In genomic region chr3:122787872-122788271, GRCh38 we compare ENCODE assay signal across 19 cellular contexts. TPM values are rescaled to one million over a fixed set of nuclear protein-coding genes. Genes with fewer than 3 reads are reported as not detected.
DNase-seq lines count a peak whose midpoint lies in the region; ATAC-seq, FAIRE-seq and TF ChIP-seq lines count a peak whose summit lies in the region.
"Had no signal": no experiment of that assay in that cellular context is flagged by ENCODE, and none has a peak within 500 bp of the region (broad histone marks: within the 10 kb centered on the region; RNA-seq: fewer than 3 reads in every experiment).

No MANE protein-coding gene starts in this region.

- H3K27me3 ChIP-seq in CD4-positive, alpha-beta T cell (ENCODE audit: control insufficient read depth, insufficient read depth, low read length), result no peaks in the 10 kb centered on the region
- H3K27me3 ChIP-seq in GM12878 (replicated peaks in 1 of 2; ENCODE audit: control insufficient read depth in 2 of 2, insufficient read depth in 2 of 2, low read length in 1 of 2) (no peaks in the 10 kb centered on the region), neutrophil (no peaks in the 10 kb centered on the region)

- H3K27me3 Mint-ChIP-seq in CD4-positive, alpha-beta T cell, result no peaks in the 10 kb centered on the region

- H3K9ac ChIP-seq in GM12878 (ENCODE audit: control insufficient read depth, insufficient read depth, low read length), result no peak overlapping the region

- no peak overlapping the region for H2AFZ ChIP-seq in GM12878 (ENCODE audit: control insufficient read depth, low read depth, low read length)

- SMC1A ChIA-PET in GM12878 (lab: Charles Lee; ENCODE audit: uncharacterized antibody, unreplicated experiment), result no interaction called here

- FAIRE-seq in GM12892 (lab: Jason Lieb, UNC), result peak; percentile 57
- FAIRE-seq in GM12878 (lab: Jason Lieb, UNC), result no peak
- no peak for FAIRE-seq in RCC 7860 (lab: Jason Lieb, UNC)
- FAIRE-seq: H1 had no signal

- TF ChIP-seq EP300 in GM12878 (IDR thresholded peaks at IDR 0.05; ENCODE audit: borderline replicate concordance in 1 of 2, control insufficient read depth in 1 of 2, low read depth in 2 of 2, low read length in 2 of 2), result no peak

- no peaks in the 10 kb centered on the region for H3K9me3 ChIP-seq in CD4-positive, alpha-beta T cell (ENCODE audit: control insufficient read depth, low read length)
- H3K9me3 ChIP-seq in GM12878 (replicated peaks; ENCODE audit: control insufficient read depth, insufficient read depth, low read length), result no peaks in the 10 kb centered on the region
- H3K9me3 ChIP-seq in neutrophil, result no peaks in the 10 kb centered on the region

- 94% methylated on average over 2 of the region's 2 CpGs for WGBS in GM12878 (ENCODE audit: insufficient coverage, insufficient replicate concordance, low lambda C conversion rate, missing lambda C conversion rate)

- POLR2A ChIA-PET in CD4-positive, alpha-beta T cell (lab: Charles Lee), result no interaction called here
- POLR2A ChIA-PET in GM12878 (lab: Charles Lee), result no interaction called here

- BruUV-seq in GM12878 (replicated peaks; lab: Mats Ljungman, UMichigan), result no TSS peak

- in situ Hi-C loops in GM12878 (cut with MboI), result no loop called here

- peak; percentile 32 for ATAC-seq in CD4-positive, alpha-beta T cell (ENCODE audit: poor library complexity)
- ATAC-seq in GM12878 (peak; percentile 34; the same call in 2 of the 3 replicates), GM18868 (IDR thresholded peaks at IDR 0.05; ENCODE audit: unreplicated experiment) (no peak)
- ATAC-seq: PC-3, SK-N-SH treated with all-trans-retinoic acid at 6 μM for 48 hours had no signal

- H3K4me1 Mint-ChIP-seq in CD4-positive, alpha-beta T cell (ENCODE audit: low read depth), result peaks cover 32% of the 10 kb centered on the region

- RAD21 ChIA-PET in GM12878 (lab: Charles Lee; ENCODE audit: unreplicated experiment), result no interaction called here

- no peak overlapping the region for H3K4me2 ChIP-seq in GM12878 (ENCODE audit: control insufficient read depth, insufficient read depth)

- H3K36me3 Mint-ChIP-seq in CD4-positive, alpha-beta T cell (ENCODE audit: low read depth), result peaks cover 21% of the 10 kb centered on the region

- H3K27ac ChIP-seq in CD4-positive, alpha-beta T cell (ENCODE audit: low read depth, low read length), result no peak overlapping the region
- H3K27ac ChIP-seq in GM12878 (ENCODE audit: control insufficient read depth, insufficient read depth) (no peak overlapping the region), neutrophil (peak overlapping the region; percentile 67)
- H3K27ac ChIP-seq: RWPE1 had no signal

- no peak for DNase-seq in CD4-positive, alpha-beta T cell
- DNase-seq in GM12892 (ENCODE audit: insufficient read length) (no peak), GM12878 (ENCODE audit: low read depth, low spot score) (no peak), iPS-NIHi7 (ENCODE audit: extremely low spot score) (no peak), RCC 7860 (ENCODE audit: low spot score) (no peak)
- DNase-seq: C1 segment of cervical spinal cord, COR-L47, KBM-7, NCI-H1105 treated with DMSO at 0.1 percent for 48 hours, NCI-H1694 treated with DMSO at 0.1 percent for 48 hours, NCI-H2227 treated with DMSO at 0.1 percent for 48 hours, NCI-H524, PC-3, SIG-M5 had no signal

- no peak for TF ChIP-seq CTCF in CD4-positive, alpha-beta T cell (IDR thresholded peaks at IDR 0.05)
- TF ChIP-seq CTCF in GM12878 (IDR thresholded peaks at IDR 0.05 in 2 of 3, conservative IDR thresholded peaks at IDR 0.05 in 1 of 3; ENCODE audit: control insufficient read depth in 2 of 3, extremely low read depth in 1 of 3, insufficient read depth in 1 of 3, low read depth in 3 of 3, low read length in 3 of 3) (no peak), neutrophil (IDR thresholded peaks at IDR 0.05) (no peak)

- H3K4me3 ChIP-seq in GM12878 (no peak overlapping the region), neutrophil (ENCODE audit: low read depth in 1 of 2, low read length in 1 of 2) (no peak overlapping the region)

- H3K9me3 Mint-ChIP-seq in CD4-positive, alpha-beta T cell, result no peaks in the 10 kb centered on the region

- H3K4me3 Mint-ChIP-seq in CD4-positive, alpha-beta T cell, result no peak overlapping the region

- intact Hi-C loops in CD4-positive, alpha-beta T cell (cut with DNase I, micrococcal nuclease), result no loop called here
- intact Hi-C loops in GM12878 (cut with micrococcal nuclease; ENCODE audit: unreplicated experiment), result no loop called here

- TF ChIP-seq POLR2A in GM12892 (IDR thresholded peaks at IDR 0.05; ENCODE audit: low read depth, low read length) (no peak), GM12878 (IDR thresholded peaks at IDR 0.05; ENCODE audit: low read depth, low read length) (no peak)

- H3K79me2 ChIP-seq in GM12878 (ENCODE audit: control insufficient read depth, insufficient read depth, low read length), result no peaks in the 10 kb centered on the region

- no peak for TF ChIP-seq RAD21 in GM12878 (IDR thresholded peaks at IDR 0.05; ENCODE audit: insufficient read depth, low read depth, low read length)

- H3K4me1 ChIP-seq in GM12878 (ENCODE audit: control insufficient read depth, insufficient read depth, low read length), result no peaks in the 10 kb centered on the region
- H3K4me1 ChIP-seq in neutrophil (ENCODE audit: control insufficient read depth in 1 of 2, insufficient read depth in 1 of 2, low read depth in 1 of 2, low read length in 1 of 2), result peaks cover 37 to 45% of the 10 kb centered on the region in 2 experiments

- H3K36me3 ChIP-seq in GM12878 (ENCODE audit: control insufficient read depth in 2 of 2, insufficient read depth in 2 of 2, low read length in 1 of 2), result no peaks in the 10 kb centered on the region
- H3K36me3 ChIP-seq in neutrophil, result no peaks in the 10 kb centered on the region

- no peaks in the 10 kb centered on the region for H4K20me1 ChIP-seq in GM12878 (ENCODE audit: control insufficient read depth, insufficient read depth)

- CTCF ChIA-PET in CD4-positive, alpha-beta T cell (lab: Charles Lee), result no interaction called here
- CTCF ChIA-PET in GM12878 (lab: Yijun Ruan, JAX), result no interaction called here

- peak overlapping the region; percentile 65 for H3K27ac Mint-ChIP-seq in CD4-positive, alpha-beta T cell

TF ChIP-seq in GM12878, 131 proteins besides CTCF, POLR2A, EP300 and RAD21:
- TF ChIP-seq SIN3A (IDR thresholded peaks at IDR 0.05; ENCODE audit: low read depth, low read length), result no peak
- TF ChIP-seq CHD2 (IDR thresholded peaks at IDR 0.05; ENCODE audit: borderline replicate concordance, low read depth, low read length), result no peak
- TF ChIP-seq MYB (IDR thresholded peaks at IDR 0.05; ENCODE audit: borderline replicate concordance, low read depth, low read length), result no peak
- no peak for TF ChIP-seq IRF4 (IDR thresholded peaks at IDR 0.05; ENCODE audit: low read depth, low read length)
- TF ChIP-seq PBX3 (IDR thresholded peaks at IDR 0.05; ENCODE audit: insufficient replicate concordance, low read depth, low read length), result no peak

RNA-seq across cellular contexts. Expression of gene HSPBAP1, which starts 5.8 kb away (rescaled TPM):
- 10 to 100 TPM in 1 of 2 experiments, 1 to 10 TPM in 1; 9.3 to 11.0 TPM for total RNA-seq in CD4-positive, alpha-beta T cell
- polyA plus RNA-seq in GM12892 (2012; ENCODE audit: missing spikeins), result 9.4 TPM
- 18.4 and 18.9 TPM in 2 replicates for total RNA-seq in GM12878 (2013; cell fraction: nucleolus; rRNA removed)
- 6.8 and 9.3 TPM in 2 replicates for total RNA-seq in GM12878 (2014; rRNA removed)
- total RNA-seq in GM12878 (2014; rRNA removed; fragmentation: Illumina TruSeq; extraction: Trizol), result 8.1 and 8.5 TPM in 2 replicates
- total RNA-seq in GM12878 (2021), result 6.2 and 7.8 TPM in 2 replicates
- 2.3 TPM for polyA plus RNA-seq in GM12878 (2011; ENCODE audit: low read depth)
- 7.7 and 9.4 TPM in 2 replicates for polyA plus RNA-seq in GM12878 (2011; rRNA removed)
- polyA plus RNA-seq in GM12878 (2011; cell fraction: cytosol; rRNA removed), result 3.2 and 3.5 TPM in 2 replicates
- polyA plus RNA-seq in GM12878 (2011; cell fraction: nucleus; rRNA removed), result 9.5 and 10.1 TPM in 2 replicates
- 2.8 and 3.9 TPM in 2 replicates for polyA plus RNA-seq in GM12878 (2012)
- polyA plus RNA-seq in GM12878 (2014; fragmentation: Illumina TruSeq; extraction: Trizol), result 7.7 and 11.4 TPM in 2 replicates
- 1 to 10 TPM; 3.2 to 3.5 TPM for polyA plus RNA-seq in GM12878 (2014; fragmentation: Nextera tagmentation; extraction: Ambion mirVana)
- polyA plus RNA-seq in GM12878 (2014; rRNA removed), result 7.1 and 9.5 TPM in 2 replicates
- 10 to 100 TPM; 10.2 to 10.3 TPM for polyA plus RNA-seq in GM12878 (2016; fragmentation: Nextera tagmentation; extraction: Ambion mirVana)
- 4.5 and 6.6 TPM in 2 replicates for polyA minus RNA-seq in GM12878 (2011; rRNA and poly(A)+ RNA removed)
- polyA minus RNA-seq in GM12878 (2011; cell fraction: cytosol; rRNA and poly(A)+ RNA removed), result 1.6 and 1.9 TPM in 2 replicates
- 4.0 and 9.5 TPM in 2 replicates for polyA minus RNA-seq in GM12878 (2011; cell fraction: nucleus; rRNA and poly(A)+ RNA removed)

RNA-seq across cellular contexts. Expression of gene SLC49A4, which starts 7.0 kb away (rescaled TPM):
- 1 to 10 TPM; 4.7 to 5.1 TPM for total RNA-seq in CD4-positive, alpha-beta T cell
- polyA plus RNA-seq in GM12892 (2012; ENCODE audit: missing spikeins), result 0.83 TPM
- 8.1 and 8.3 TPM in 2 replicates for total RNA-seq in GM12878 (2013; cell fraction: nucleolus; rRNA removed)
- total RNA-seq in GM12878 (2014; rRNA removed) (1.1 and 1.4 TPM in 2 replicates), GM12878 (2014; rRNA removed; fragmentation: Illumina TruSeq; extraction: Trizol) (1.0 and 1.1 TPM in 2 replicates), GM12878 (2021) (1.3 and 2.1 TPM in 2 replicates)
- polyA plus RNA-seq in GM12878 (2011; ENCODE audit: low read depth), result 0.34 TPM
- polyA plus RNA-seq in GM12878 (2011; rRNA removed) (0.69 and 1.4 TPM in 2 replicates), GM12878 (2014; fragmentation: Illumina TruSeq; extraction: Trizol) (1.4 and 1.8 TPM in 2 replicates), GM12878 (2014; fragmentation: Nextera tagmentation; extraction: Ambion mirVana) (under 1 TPM; 0.48 to 0.58 TPM), GM12878 (2014; rRNA removed) (1.0 and 2.2 TPM in 2 replicates), GM12878 (2016; fragmentation: Nextera tagmentation; extraction: Ambion mirVana) (1 to 10 TPM; 1.4 to 1.6 TPM)
- polyA plus RNA-seq in GM12878 (2011; cell fraction: cytosol; rRNA removed), result 0.61 and 0.65 TPM in 2 replicates
- polyA plus RNA-seq in GM12878 (2011; cell fraction: nucleus; rRNA removed), result 1.0 and 1.4 TPM in 2 replicates
- 0.46 and 0.69 TPM in 2 replicates for polyA plus RNA-seq in GM12878 (2012)
- 1.2 and 1.6 TPM in 2 replicates for polyA minus RNA-seq in GM12878 (2011; rRNA and poly(A)+ RNA removed)
- polyA minus RNA-seq in GM12878 (2011; cell fraction: cytosol; rRNA and poly(A)+ RNA removed), result 0.80 and 1.4 TPM in 2 replicates
- polyA minus RNA-seq in GM12878 (2011; cell fraction: nucleus; rRNA and poly(A)+ RNA removed), result 1.6 and 2.5 TPM in 2 replicates
